ENCODE assay signal across 1 cellular context in the genomic region with DNA sequence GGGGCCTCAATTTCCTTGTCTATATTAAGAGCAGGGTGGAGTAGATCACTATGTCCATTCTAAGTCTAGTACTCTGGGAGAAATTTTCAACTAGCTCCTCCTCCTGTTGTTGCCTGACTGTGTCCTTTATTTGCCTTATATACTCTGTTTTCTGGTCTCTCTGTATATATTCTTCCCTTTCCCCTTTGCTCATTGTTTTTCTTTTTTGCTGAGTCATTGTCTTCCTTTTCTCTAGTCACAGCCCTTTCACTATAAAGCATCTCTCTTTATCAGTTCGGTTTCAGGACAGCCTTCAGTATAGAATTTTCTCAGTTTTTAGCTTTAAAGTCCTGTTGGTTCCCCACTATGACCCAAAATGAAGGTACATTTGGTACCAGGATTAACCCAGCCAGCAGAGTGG.
TF ChIP-seq lines count a peak whose summit lies in the region.

No MANE protein-coding gene starts in this region.

TF ChIP-seq in GM23338, 12 proteins besides CTCF, POLR2A, EP300 and RAD21 (continued from another document):
- TF ChIP-seq, protein P1, sequence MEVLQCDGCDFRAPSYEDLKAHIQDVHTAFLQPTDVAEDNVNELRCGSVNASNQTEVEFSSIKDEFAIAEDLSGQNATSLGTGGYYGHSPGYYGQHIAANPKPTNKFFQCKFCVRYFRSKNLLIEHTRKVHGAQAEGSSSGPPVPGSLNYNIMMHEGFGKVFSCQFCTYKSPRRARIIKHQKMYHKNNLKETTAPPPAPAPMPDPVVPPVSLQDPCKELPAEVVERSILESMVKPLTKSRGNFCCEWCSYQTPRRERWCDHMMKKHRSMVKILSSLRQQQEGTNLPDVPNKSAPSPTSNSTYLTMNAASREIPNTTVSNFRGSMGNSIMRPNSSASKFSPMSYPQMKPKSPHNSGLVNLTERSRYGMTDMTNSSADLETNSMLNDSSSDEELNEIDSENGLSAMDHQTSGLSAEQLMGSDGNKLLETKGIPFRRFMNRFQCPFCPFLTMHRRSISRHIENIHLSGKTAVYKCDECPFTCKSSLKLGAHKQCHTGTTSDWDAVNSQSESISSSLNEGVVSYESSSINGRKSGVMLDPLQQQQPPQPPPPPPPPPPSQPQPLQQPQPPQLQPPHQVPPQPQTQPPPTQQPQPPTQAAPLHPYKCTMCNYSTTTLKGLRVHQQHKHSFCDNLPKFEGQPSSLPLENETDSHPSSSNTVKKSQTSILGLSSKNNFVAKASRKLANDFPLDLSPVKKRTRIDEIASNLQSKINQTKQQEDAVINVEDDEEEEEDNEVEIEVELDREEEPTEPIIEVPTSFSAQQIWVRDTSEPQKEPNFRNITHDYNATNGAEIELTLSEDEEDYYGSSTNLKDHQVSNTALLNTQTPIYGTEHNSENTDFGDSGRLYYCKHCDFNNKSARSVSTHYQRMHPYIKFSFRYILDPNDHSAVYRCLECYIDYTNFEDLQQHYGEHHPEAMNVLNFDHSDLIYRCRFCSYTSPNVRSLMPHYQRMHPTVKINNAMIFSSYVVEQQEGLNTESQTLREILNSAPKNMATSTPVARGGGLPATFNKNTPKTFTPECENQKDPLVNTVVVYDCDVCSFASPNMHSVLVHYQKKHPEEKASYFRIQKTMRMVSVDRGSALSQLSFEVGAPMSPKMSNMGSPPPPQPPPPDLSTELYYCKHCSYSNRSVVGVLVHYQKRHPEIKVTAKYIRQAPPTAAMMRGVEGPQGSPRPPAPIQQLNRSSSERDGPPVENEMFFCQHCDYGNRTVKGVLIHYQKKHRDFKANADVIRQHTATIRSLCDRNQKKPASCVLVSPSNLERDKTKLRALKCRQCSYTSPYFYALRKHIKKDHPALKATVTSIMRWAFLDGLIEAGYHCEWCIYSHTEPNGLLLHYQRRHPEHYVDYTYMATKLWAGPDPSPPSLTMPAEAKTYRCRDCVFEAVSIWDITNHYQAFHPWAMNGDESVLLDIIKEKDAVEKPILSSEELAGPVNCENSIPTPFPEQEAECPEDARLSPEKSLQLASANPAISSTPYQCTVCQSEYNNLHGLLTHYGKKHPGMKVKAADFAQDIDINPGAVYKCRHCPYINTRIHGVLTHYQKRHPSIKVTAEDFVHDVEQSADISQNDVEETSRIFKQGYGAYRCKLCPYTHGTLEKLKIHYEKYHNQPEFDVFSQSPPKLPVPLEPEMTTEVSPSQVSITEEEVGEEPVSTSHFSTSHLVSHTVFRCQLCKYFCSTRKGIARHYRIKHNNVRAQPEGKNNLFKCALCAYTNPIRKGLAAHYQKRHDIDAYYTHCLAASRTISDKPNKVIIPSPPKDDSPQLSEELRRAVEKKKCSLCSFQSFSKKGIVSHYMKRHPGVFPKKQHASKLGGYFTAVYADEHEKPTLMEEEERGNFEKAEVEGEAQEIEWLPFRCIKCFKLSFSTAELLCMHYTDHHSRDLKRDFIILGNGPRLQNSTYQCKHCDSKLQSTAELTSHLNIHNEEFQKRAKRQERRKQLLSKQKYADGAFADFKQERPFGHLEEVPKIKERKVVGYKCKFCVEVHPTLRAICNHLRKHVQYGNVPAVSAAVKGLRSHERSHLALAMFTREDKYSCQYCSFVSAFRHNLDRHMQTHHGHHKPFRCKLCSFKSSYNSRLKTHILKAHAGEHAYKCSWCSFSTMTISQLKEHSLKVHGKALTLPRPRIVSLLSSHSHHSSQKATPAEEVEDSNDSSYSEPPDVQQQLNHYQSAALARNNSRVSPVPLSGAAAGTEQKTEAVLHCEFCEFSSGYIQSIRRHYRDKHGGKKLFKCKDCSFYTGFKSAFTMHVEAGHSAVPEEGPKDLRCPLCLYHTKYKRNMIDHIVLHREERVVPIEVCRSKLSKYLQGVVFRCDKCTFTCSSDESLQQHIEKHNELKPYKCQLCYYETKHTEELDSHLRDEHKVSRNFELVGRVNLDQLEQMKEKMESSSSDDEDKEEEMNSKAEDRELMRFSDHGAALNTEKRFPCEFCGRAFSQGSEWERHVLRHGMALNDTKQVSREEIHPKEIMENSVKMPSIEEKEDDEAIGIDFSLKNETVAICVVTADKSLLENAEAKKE (CRISPR knock-in tag; IDR thresholded peaks at IDR 0.05): no peak
- no peak for TF ChIP-seq JUNB (IDR thresholded peaks at IDR 0.05; ENCODE audit: unreplicated experiment)
